In genomic region chr10:47115322-47115721, GRCh38 we compare ENCODE assay signal across 29 cellular contexts.
"Had no signal": no experiment of that assay in that cellular context is flagged by ENCODE, and none has a peak within 500 bp of the region (broad histone marks: within the 10 kb centered on the region; RNA-seq: fewer than 3 reads in every experiment).

No MANE protein-coding gene starts in this region.

- H3K4me3 Mint-ChIP-seq: mesothelial cell of epicardium; naive B cell; natural killer cell; nephron progenitor cell; neural progenitor cell; stimulated activated naive B cell treated with anti-CD40 and anti-IgM and Interleukin-4, amounts not matched to agents 10 μg/mL and 1 μg/mL and 100 μg/mL, for 72 hours had no signal

- H3K4me3 ChIP-seq: left lung, lower lobe of right lung, neural progenitor cell, right atrium auricular region, right lobe of liver, smooth muscle cell, stomach, testis, thyroid gland, transverse colon, upper lobe of right lung had no signal

- DNase-seq: hippocampal formation; kidney; left colon; left lung; lower lobe of right lung; mesendoderm; naive B cell; natural killer cell; nephron progenitor cell; occipital lobe; right lobe of liver; stimulated activated CD4-positive, alpha-beta T cell treated with anti-CD3 and anti-CD28 coated beads, Interleukin-1b, Interleukin-23, amount 100 ng/mL, for 48 hours; stimulated activated CD4-positive, alpha-beta T cell treated with anti-CD3 and anti-CD28 coated beads, Interleukin-2, amount 100 ng/mL, for 48 hours; stimulated activated CD4-positive, alpha-beta T cell treated with anti-CD3 and anti-CD28 coated beads, Interleukin-4, amount 100 ng/mL, for 4 hours; stimulated activated CD8-positive, alpha-beta memory T cell treated with anti-CD3 and anti-CD28 coated beads, Interleukin-4, amount 100 ng/mL, for 48 hours; stimulated activated naive B cell treated with anti-CD40 and anti-IgM and Interleukin-4, amounts not matched to agents 10 μg/mL and 1 μg/mL and 100 μg/mL, for 72 hours; stimulated activated naive CD8-positive, alpha-beta T cell treated with anti-CD3 and anti-CD28 coated beads, Interleukin-15, Interleukin-2, amounts not matched to agents 100 U/mL and 50 U/mL, for 24 hours; stomach; testis; thyroid gland; transverse colon; upper lobe of right lung had no signal

- H3K9me3 Mint-ChIP-seq: mesothelial cell of epicardium; naive B cell; natural killer cell; nephron progenitor cell; neural progenitor cell; stimulated activated naive B cell treated with anti-CD40 and anti-IgM and Interleukin-4, amounts not matched to agents 10 μg/mL and 1 μg/mL and 100 μg/mL, for 72 hours had no signal

- H3K4me1 Mint-ChIP-seq: mesothelial cell of epicardium; naive B cell; nephron progenitor cell; stimulated activated naive B cell treated with anti-CD40 and anti-IgM and Interleukin-4, amounts not matched to agents 10 μg/mL and 1 μg/mL and 100 μg/mL, for 72 hours had no signal

- H3K36me3 Mint-ChIP-seq: mesothelial cell of epicardium; naive B cell; natural killer cell; neural progenitor cell; stimulated activated naive B cell treated with anti-CD40 and anti-IgM and Interleukin-4, amounts not matched to agents 10 μg/mL and 1 μg/mL and 100 μg/mL, for 72 hours had no signal

- H3K4me2 ChIP-seq: neural progenitor cell, smooth muscle cell had no signal

- H3K36me3 ChIP-seq: left lung, lower lobe of right lung, neural progenitor cell, neutrophil, right atrium auricular region, right lobe of liver, stomach, thyroid gland, transverse colon, upper lobe of right lung had no signal

- ATAC-seq: left colon; left lung; lower lobe of right lung; natural killer cell; right lobe of liver; stimulated activated naive B cell treated with anti-CD40 and anti-IgM and Interleukin-4, amounts not matched to agents 10 μg/mL and 1 μg/mL and 100 μg/mL, for 72 hours; stimulated activated naive CD8-positive, alpha-beta T cell treated with anti-CD3 and anti-CD28 coated beads, Interleukin-15, Interleukin-2, amounts not matched to agents 100 U/mL and 50 U/mL, for 24 hours; upper lobe of right lung had no signal

- H3K4me1 ChIP-seq: left lung, neural progenitor cell, parathyroid adenoma, right atrium auricular region, right lobe of liver, stomach, testis, thyroid gland, transverse colon, upper lobe of right lung had no signal

- H3K27ac ChIP-seq: left lung, lower lobe of right lung, neural progenitor cell, neutrophil, parathyroid adenoma, right atrium auricular region, right lobe of liver, stomach, testis, thyroid gland, transverse colon, upper lobe of right lung had no signal

- H2AFZ ChIP-seq: neural progenitor cell, parathyroid adenoma had no signal

- H3K27ac Mint-ChIP-seq: mesothelial cell of epicardium; natural killer cell; nephron progenitor cell; neural progenitor cell; progenitor cell of endocrine pancreas; stimulated activated naive B cell treated with anti-CD40 and anti-IgM and Interleukin-4, amounts not matched to agents 10 μg/mL and 1 μg/mL and 100 μg/mL, for 72 hours had no signal

- H3K9ac ChIP-seq: neural progenitor cell, parathyroid adenoma had no signal

- H3K9me3 ChIP-seq: left lung, lower lobe of right lung, neutrophil, right atrium auricular region, right lobe of liver, stomach, testis, thyroid gland, transverse colon, upper lobe of right lung had no signal

- H3K27me3 ChIP-seq: left lung, neural progenitor cell, neutrophil, right atrium auricular region, right lobe of liver, testis, thyroid gland, transverse colon, upper lobe of right lung had no signal
